In the genomic region with DNA sequence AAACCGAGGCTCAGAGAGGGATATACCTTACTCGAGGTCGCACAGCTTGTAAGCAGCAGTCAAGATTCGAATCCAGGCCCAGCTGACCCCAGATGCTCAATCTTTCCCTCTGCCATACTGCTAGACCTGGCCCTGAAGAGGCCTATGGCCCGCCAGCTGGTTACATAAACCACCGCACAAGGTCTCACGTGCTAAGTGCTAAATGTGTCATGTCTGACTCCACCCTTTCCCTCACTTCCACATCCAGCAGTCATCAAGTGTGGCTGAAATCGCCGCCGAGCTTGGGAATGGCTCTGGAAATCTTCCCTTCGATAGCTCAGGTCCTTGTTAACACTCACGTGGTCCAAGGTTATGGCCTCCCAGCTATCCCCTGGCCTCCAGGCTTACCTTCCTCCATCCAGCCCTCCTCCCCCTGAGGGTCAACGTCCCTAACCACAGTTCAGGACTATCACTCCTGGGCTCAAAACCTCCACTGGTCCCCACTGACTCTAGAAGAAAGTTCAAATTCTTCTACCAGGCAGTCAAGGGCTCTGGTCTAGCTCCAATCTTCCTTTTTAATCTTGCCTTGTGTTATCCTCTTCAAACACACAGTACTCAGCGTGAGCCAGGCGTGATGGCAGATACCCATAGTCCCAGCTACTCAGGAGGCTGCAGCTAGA, we compare ENCODE assay signal across 11 cellular contexts. TPM values are rescaled to one million over a fixed set of nuclear protein-coding genes. Genes with fewer than 3 reads are reported as not detected.
DNase-seq lines count a peak whose midpoint lies in the region; ATAC-seq and TF ChIP-seq lines count a peak whose summit lies in the region.
"Had no signal": no experiment of that assay in that cellular context is flagged by ENCODE, and none has a peak within 500 bp of the region (broad histone marks: within the 10 kb centered on the region; RNA-seq: fewer than 3 reads in every experiment).

No MANE protein-coding gene starts in this region.

- no peaks in the 10 kb centered on the region for H3K27me3 ChIP-seq in muscle layer of duodenum (ENCODE audit: low read depth, low read length)

- H3K27ac ChIP-seq in 22Rv1 (peak overlapping the region; percentile 25; the same call in 1 of the 2 replicates), muscle layer of duodenum (ENCODE audit: low read length) (peak overlapping the region; percentile 74)

- TF ChIP-seq CTCF in 22Rv1 (IDR thresholded peaks at IDR 0.05) = no peak

- peak overlapping the region in 1 of 2 donors; percentile 32 for H3K4me3 ChIP-seq in muscle layer of duodenum (ENCODE audit: low read depth in 1 of 2, low read length in 2 of 2)

- no peak for ATAC-seq in effector memory CD8-positive, alpha-beta T cell (replicated peaks)

- H3K9me3 ChIP-seq in muscle layer of duodenum (ENCODE audit: control insufficient read depth in 1 of 2, low read length in 2 of 2) = no peaks in the 10 kb centered on the region

- H3K36me3 ChIP-seq in muscle layer of duodenum (ENCODE audit: control insufficient read depth in 1 of 2, insufficient read depth in 2 of 2, low read length in 2 of 2) = peaks cover 0 to 7% of the 10 kb centered on the region in 2 donors

- peaks cover 35% of the 10 kb centered on the region for H3K36me3 Mint-ChIP-seq in effector memory CD8-positive, alpha-beta T cell (ENCODE audit: insufficient read depth)
- H3K36me3 Mint-ChIP-seq in activated CD4-positive, alpha-beta T cell treated with anti-CD3 and anti-CD28 coated beads, Interleukin-2, amount 10 ng/mL, durations not matched to agents 24 days and 14 days (ENCODE audit: low read depth) = peaks cover 7% of the 10 kb centered on the region

- intact Hi-C loops in activated CD4-positive, alpha-beta T cell treated with anti-CD3 and anti-CD28 coated beads, Interleukin-2, amount 10 ng/mL, durations not matched to agents 24 days and 14 days (cut with micrococcal nuclease) = no loop called here

- H3K27ac Mint-ChIP-seq in effector memory CD8-positive, alpha-beta T cell = peak overlapping the region; percentile 66 to 94
- no peak overlapping the region for H3K27ac Mint-ChIP-seq in activated CD4-positive, alpha-beta T cell treated with anti-CD3 and anti-CD28 coated beads, Interleukin-2, amount 10 ng/mL, durations not matched to agents 24 days and 14 days

- no peaks in the 10 kb centered on the region for H3K27me3 Mint-ChIP-seq in effector memory CD8-positive, alpha-beta T cell
- no peaks in the 10 kb centered on the region for H3K27me3 Mint-ChIP-seq in activated CD4-positive, alpha-beta T cell treated with anti-CD3 and anti-CD28 coated beads, Interleukin-2, amount 10 ng/mL, durations not matched to agents 24 days and 14 days

- peaks cover 29 to 46% of the 10 kb centered on the region in 2 donors for H3K4me1 ChIP-seq in muscle layer of duodenum (ENCODE audit: control insufficient read depth in 1 of 2, insufficient read depth in 2 of 2, low read length in 2 of 2)

- H3K9me3 Mint-ChIP-seq in effector memory CD8-positive, alpha-beta T cell = no peaks in the 10 kb centered on the region
- no peaks in the 10 kb centered on the region for H3K9me3 Mint-ChIP-seq in activated CD4-positive, alpha-beta T cell treated with anti-CD3 and anti-CD28 coated beads, Interleukin-2, amount 10 ng/mL, durations not matched to agents 24 days and 14 days

- DNase-seq in MV-4-11 (lab: John Stamatoyannopoulos, UW) = peak; percentile 72
- no peak for DNase-seq in effector memory CD8-positive, alpha-beta T cell
- DNase-seq in NCI-H2081 treated with DMSO at 0.1 percent for 48 hours (lab: John Stamatoyannopoulos, UW) = no peak
- DNase-seq in NCI-H2171 treated with DMSO at 0.1 percent for 48 hours (lab: John Stamatoyannopoulos, UW) = no peak
- DNase-seq in NCI-H1436 (lab: John Stamatoyannopoulos, UW) = no peak
- DNase-seq in activated CD4-positive, alpha-beta T cell treated with anti-CD3 and anti-CD28 coated beads, Interleukin-2, amount 10 ng/mL, durations not matched to agents 24 days and 14 days = no peak
- DNase-seq: activated CD4-positive, alpha-beta T cell treated with anti-CD3 and anti-CD28 coated beads for 4 hours; foreskin melanocyte had no signal

- peak overlapping the region; percentile 45 to 91 for H3K4me3 Mint-ChIP-seq in effector memory CD8-positive, alpha-beta T cell
- H3K4me3 Mint-ChIP-seq in activated CD4-positive, alpha-beta T cell treated with anti-CD3 and anti-CD28 coated beads, Interleukin-2, amount 10 ng/mL, durations not matched to agents 24 days and 14 days = no peak overlapping the region

- peaks cover 46 to 51% of the 10 kb centered on the region in 2 donors for H3K4me1 Mint-ChIP-seq in effector memory CD8-positive, alpha-beta T cell (ENCODE audit: low read depth in 2 of 2)
- H3K4me1 Mint-ChIP-seq in activated CD4-positive, alpha-beta T cell treated with anti-CD3 and anti-CD28 coated beads, Interleukin-2, amount 10 ng/mL, durations not matched to agents 24 days and 14 days = peaks cover 43% of the 10 kb centered on the region

RNA-seq across cellular contexts. Expression of gene ZBTB4, which starts 3.5 kb away (rescaled TPM):
- 16.0 and 16.1 TPM in 2 replicates for total RNA-seq in activated CD4-positive, alpha-beta T cell treated with anti-CD3 and anti-CD28 coated beads, Interleukin-2, amount 10 ng/mL, durations not matched to agents 24 days and 14 days

RNA-seq across cellular contexts. Expression of gene SLC35G6, which starts 5.4 kb away (rescaled TPM):
- total RNA-seq in activated CD4-positive, alpha-beta T cell treated with anti-CD3 and anti-CD28 coated beads, Interleukin-2, amount 10 ng/mL, durations not matched to agents 24 days and 14 days = not detected in 2 replicates
- total RNA-seq: M059J had no signal

RNA-seq across cellular contexts. Expression of gene POLR2A, which starts 8.3 kb away (rescaled TPM):
- total RNA-seq in activated CD4-positive, alpha-beta T cell treated with anti-CD3 and anti-CD28 coated beads, Interleukin-2, amount 10 ng/mL, durations not matched to agents 24 days and 14 days = 226 and 230 TPM in 2 replicates

RNA-seq across cellular contexts. Expression of gene CHRNB1, which starts 31.0 kb away (rescaled TPM):
- total RNA-seq in activated CD4-positive, alpha-beta T cell treated with anti-CD3 and anti-CD28 coated beads, Interleukin-2, amount 10 ng/mL, durations not matched to agents 24 days and 14 days = 6.1 and 7.2 TPM in 2 replicates

RNA-seq across cellular contexts. Expression of gene FGF11, which starts 36.6 kb away (rescaled TPM):
- total RNA-seq in activated CD4-positive, alpha-beta T cell treated with anti-CD3 and anti-CD28 coated beads, Interleukin-2, amount 10 ng/mL, durations not matched to agents 24 days and 14 days = 9.4 and 9.5 TPM in 2 replicates
